1 cellular context compared by ENCODE assay signal in genomic region chr5:79172269-79172668, GRCh38.
TF ChIP-seq lines count a peak whose summit lies in the region.

No MANE protein-coding gene starts in this region.

TF ChIP-seq in GM23338, 12 proteins besides CTCF, POLR2A, EP300 and RAD21 (continued from another document):
- no peak for TF ChIP-seq ZNF462 (CRISPR knock-in tag; IDR thresholded peaks at IDR 0.05)
- TF ChIP-seq CREB1 (CRISPR knock-in tag; IDR thresholded peaks at IDR 0.05; ENCODE audit: low read depth): no peak
- TF ChIP-seq ZNF114 (CRISPR knock-in tag; IDR thresholded peaks at IDR 0.05): no peak
- TF ChIP-seq EZH2phosphoT487 (IDR thresholded peaks at IDR 0.05; ENCODE audit: unreplicated experiment): no peak
- TF ChIP-seq, protein P1, sequence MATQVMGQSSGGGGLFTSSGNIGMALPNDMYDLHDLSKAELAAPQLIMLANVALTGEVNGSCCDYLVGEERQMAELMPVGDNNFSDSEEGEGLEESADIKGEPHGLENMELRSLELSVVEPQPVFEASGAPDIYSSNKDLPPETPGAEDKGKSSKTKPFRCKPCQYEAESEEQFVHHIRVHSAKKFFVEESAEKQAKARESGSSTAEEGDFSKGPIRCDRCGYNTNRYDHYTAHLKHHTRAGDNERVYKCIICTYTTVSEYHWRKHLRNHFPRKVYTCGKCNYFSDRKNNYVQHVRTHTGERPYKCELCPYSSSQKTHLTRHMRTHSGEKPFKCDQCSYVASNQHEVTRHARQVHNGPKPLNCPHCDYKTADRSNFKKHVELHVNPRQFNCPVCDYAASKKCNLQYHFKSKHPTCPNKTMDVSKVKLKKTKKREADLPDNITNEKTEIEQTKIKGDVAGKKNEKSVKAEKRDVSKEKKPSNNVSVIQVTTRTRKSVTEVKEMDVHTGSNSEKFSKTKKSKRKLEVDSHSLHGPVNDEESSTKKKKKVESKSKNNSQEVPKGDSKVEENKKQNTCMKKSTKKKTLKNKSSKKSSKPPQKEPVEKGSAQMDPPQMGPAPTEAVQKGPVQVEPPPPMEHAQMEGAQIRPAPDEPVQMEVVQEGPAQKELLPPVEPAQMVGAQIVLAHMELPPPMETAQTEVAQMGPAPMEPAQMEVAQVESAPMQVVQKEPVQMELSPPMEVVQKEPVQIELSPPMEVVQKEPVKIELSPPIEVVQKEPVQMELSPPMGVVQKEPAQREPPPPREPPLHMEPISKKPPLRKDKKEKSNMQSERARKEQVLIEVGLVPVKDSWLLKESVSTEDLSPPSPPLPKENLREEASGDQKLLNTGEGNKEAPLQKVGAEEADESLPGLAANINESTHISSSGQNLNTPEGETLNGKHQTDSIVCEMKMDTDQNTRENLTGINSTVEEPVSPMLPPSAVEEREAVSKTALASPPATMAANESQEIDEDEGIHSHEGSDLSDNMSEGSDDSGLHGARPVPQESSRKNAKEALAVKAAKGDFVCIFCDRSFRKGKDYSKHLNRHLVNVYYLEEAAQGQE (IDR thresholded peaks at IDR 0.05; ENCODE audit: unreplicated experiment): no peak
- no peak for TF ChIP-seq JUNB (IDR thresholded peaks at IDR 0.05; ENCODE audit: unreplicated experiment)
- no peak for TF ChIP-seq POLR2AphosphoS5 (IDR thresholded peaks at IDR 0.05; ENCODE audit: low read depth)
- no peak for TF ChIP-seq ZNF331 (CRISPR knock-in tag; IDR thresholded peaks at IDR 0.05; ENCODE audit: low read depth)
